In the genomic region with DNA sequence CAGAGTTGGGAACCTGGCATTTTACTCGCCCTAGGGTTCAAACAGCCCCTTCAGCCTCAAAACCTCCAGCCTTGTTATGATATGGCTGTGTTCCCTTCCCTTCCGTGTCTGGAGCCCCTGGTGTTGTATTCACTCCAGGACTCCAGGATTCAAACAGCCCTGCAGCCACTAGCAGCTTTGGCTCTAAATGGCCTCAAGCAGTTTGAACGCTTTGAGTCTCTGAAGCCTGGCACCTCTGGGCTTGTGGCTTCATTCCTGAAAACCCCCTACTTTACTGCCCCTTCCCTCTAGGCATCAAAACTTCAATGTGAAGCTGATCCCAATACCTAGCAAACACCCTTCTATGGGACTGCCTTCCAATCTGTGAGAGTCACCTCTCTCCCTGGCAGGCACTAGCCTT, we compare ENCODE assay signal across 27 cellular contexts.
"Had no signal": no experiment of that assay in that cellular context is flagged by ENCODE, and none has a peak within 500 bp of the region (broad histone marks: within the 10 kb centered on the region; RNA-seq: fewer than 3 reads in every experiment).

No MANE protein-coding gene starts in this region.

- H3K36me3 ChIP-seq: left lung, lower lobe of right lung, ovary, right atrium auricular region, stomach, thyroid gland, transverse colon, upper lobe of right lung had no signal

- H3K27me3 Mint-ChIP-seq: progenitor cell of endocrine pancreas had no signal

- H3K27ac ChIP-seq: left lung, lower lobe of right lung, ovary, right atrium auricular region, skin epidermis, stomach, testis, thyroid gland, transverse colon, upper lobe of right lung had no signal

- H3K4me3 ChIP-seq: left lung, lower lobe of right lung, ovary, right atrium auricular region, skin epidermis, stomach, testis, thyroid gland, transverse colon, upper lobe of right lung had no signal

- ATAC-seq: left colon; left lung; lower lobe of right lung; natural killer cell; sciatic nerve; stimulated activated naive B cell treated with anti-CD40 and anti-IgM and Interleukin-4, amounts not matched to agents 10 μg/mL and 1 μg/mL and 100 μg/mL, for 72 hours; stimulated activated naive CD8-positive, alpha-beta T cell treated with anti-CD3 and anti-CD28 coated beads, Interleukin-15, Interleukin-2, amounts not matched to agents 100 U/mL and 50 U/mL, for 24 hours; upper lobe of right lung had no signal

- DNase-seq: hippocampal formation; kidney; left colon; left lung; lower lobe of right lung; mammary epithelial cell; mesenchymal stem cell; naive B cell; natural killer cell; ovary; stimulated activated CD4-positive, alpha-beta T cell treated with anti-CD3 and anti-CD28 coated beads, Interleukin-12 subunit alpha, Interleukin-12 subunit beta, amount 100 ng/mL, for 4 hours; stimulated activated CD4-positive, alpha-beta T cell treated with anti-CD3 and anti-CD28 coated beads, Interleukin-15, amount 100 ng/mL, for 24 hours; stimulated activated CD4-positive, alpha-beta T cell treated with anti-CD3 and anti-CD28 coated beads, Interleukin-2, amount 100 ng/mL, for 24 hours; stimulated activated CD4-positive, alpha-beta T cell treated with anti-CD3 and anti-CD28 coated beads, Interleukin-4, amount 100 ng/mL, for 1 hour; stimulated activated naive B cell treated with anti-CD40 and anti-IgM and Interleukin-4, amounts not matched to agents 10 μg/mL and 1 μg/mL and 100 μg/mL, for 72 hours; stimulated activated naive CD8-positive, alpha-beta T cell treated with anti-CD3 and anti-CD28 coated beads, Interleukin-15, Interleukin-2, amounts not matched to agents 100 U/mL and 50 U/mL, for 24 hours; stomach; testis; thyroid gland; transverse colon; upper lobe of right lung had no signal

- H3K27ac Mint-ChIP-seq: mesothelial cell of epicardium; naive B cell; natural killer cell; progenitor cell of endocrine pancreas; stimulated activated naive B cell treated with anti-CD40 and anti-IgM and Interleukin-4, amounts not matched to agents 10 μg/mL and 1 μg/mL and 100 μg/mL, for 72 hours had no signal

- H3K4me1 ChIP-seq: left lung, lower lobe of right lung, right atrium auricular region, stomach, testis, thyroid gland, transverse colon, upper lobe of right lung had no signal

- H3K36me3 Mint-ChIP-seq: mesothelial cell of epicardium; naive B cell; natural killer cell; stimulated activated naive B cell treated with anti-CD40 and anti-IgM and Interleukin-4, amounts not matched to agents 10 μg/mL and 1 μg/mL and 100 μg/mL, for 72 hours had no signal

- H3K9me3 Mint-ChIP-seq: mesothelial cell of epicardium; naive B cell; natural killer cell; neural crest cell; stimulated activated naive B cell treated with anti-CD40 and anti-IgM and Interleukin-4, amounts not matched to agents 10 μg/mL and 1 μg/mL and 100 μg/mL, for 72 hours had no signal

- H3K27me3 ChIP-seq: left lung, ovary, right atrium auricular region, stomach, testis, thyroid gland, transverse colon, upper lobe of right lung had no signal

- H3K9me3 ChIP-seq: left lung, lower lobe of right lung, ovary, right atrium auricular region, stomach, testis, thyroid gland, transverse colon, upper lobe of right lung had no signal

- H3K4me3 Mint-ChIP-seq: mesothelial cell of epicardium; natural killer cell; neural crest cell; stimulated activated naive B cell treated with anti-CD40 and anti-IgM and Interleukin-4, amounts not matched to agents 10 μg/mL and 1 μg/mL and 100 μg/mL, for 72 hours had no signal

- H3K4me1 Mint-ChIP-seq: naive B cell; natural killer cell; stimulated activated naive B cell treated with anti-CD40 and anti-IgM and Interleukin-4, amounts not matched to agents 10 μg/mL and 1 μg/mL and 100 μg/mL, for 72 hours had no signal
